Comparison of ENCODE assay signal across 8 cellular contexts in the genomic region with DNA sequence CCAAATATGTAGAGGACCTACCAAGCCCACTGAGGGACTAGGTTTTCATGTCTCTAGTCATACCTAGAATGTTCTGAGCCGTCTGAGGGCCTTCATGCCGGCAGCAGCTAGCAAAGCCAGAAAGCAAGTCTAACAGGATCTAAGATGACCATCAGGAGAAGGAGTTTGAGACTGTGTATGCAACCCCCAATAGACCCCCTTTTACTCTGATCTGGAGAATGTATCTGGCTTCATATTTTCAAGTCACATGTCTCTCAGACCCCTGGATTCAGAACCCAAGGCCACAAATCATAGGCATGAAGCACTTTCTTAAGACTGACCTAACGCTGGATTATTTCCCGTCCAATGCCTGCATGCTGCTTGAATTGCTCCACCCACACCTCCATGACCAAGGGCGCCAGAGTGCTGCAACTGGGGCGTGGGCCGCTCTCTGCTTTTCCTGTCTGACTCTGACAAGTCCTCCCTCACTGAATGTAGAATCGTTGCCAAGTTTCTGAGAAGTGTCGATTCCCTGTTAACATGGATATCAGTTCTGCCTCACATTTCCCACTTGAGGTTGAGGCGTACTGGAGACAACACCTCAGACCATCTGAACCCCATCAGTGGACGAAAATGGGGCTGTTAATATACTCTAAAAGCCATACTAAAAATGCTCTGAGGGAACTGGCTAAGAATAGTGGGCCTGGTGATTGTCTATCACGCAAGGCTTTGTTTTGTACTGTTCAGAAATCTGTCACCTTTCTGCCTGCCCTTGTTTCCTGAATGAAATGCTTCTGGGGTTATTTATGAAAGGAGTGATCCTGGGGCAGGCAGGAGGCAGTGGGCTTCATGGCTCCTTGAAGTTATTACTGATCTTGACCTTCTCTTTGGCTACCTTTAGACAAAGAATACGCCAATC. TPM values are rescaled to one million over a fixed set of nuclear protein-coding genes. Genes with fewer than 3 reads are reported as not detected.
A peak's percentile ranks its signal among the peaks of the same experiment; 100 is the strongest.
DNase-seq lines count a peak whose midpoint lies in the region; ATAC-seq and TF ChIP-seq lines count a peak whose summit lies in the region.

No MANE protein-coding gene starts in this region.

- WGBS in transverse colon (ENCODE audit: low coverage in 1 of 2), 2 donors: 44 to 48% methylated on average over 3 to 13 of the region's 13 CpGs

- no peak for TF ChIP-seq EP300 in transverse colon (IDR thresholded peaks at IDR 0.05; ENCODE audit: low read depth)

- H3K27ac ChIP-seq in transverse colon: peak overlapping the region; percentile 56 to 64 (median 60)

- TF ChIP-seq CTCF in transverse colon (IDR thresholded peaks at IDR 0.05): no peak

- POLR2A ChIA-PET in HEK293T (lab: Yijun Ruan, JAX): no interaction called here

- intact Hi-C loops in transverse colon (cut with DNase I; ENCODE audit: low total_unique reads): no loop called here

- DNase-seq in NCI-H510A (lab: John Stamatoyannopoulos, UW): peak; percentile 38
- DNase-seq in activated naive CD8-positive, alpha-beta T cell treated with anti-CD3 and anti-CD28 coated beads for 36 hours: no peak
- peak; percentile 72 for DNase-seq in mucosa of gallbladder (ENCODE audit: low spot score)
- peak; percentile 80 for DNase-seq in transverse colon
- no peak for DNase-seq in HEK293T (ENCODE audit: extremely low spot score)
- DNase-seq in EL: no peak

- ATAC-seq in GM21737 (IDR thresholded peaks at IDR 0.05; ENCODE audit: unreplicated experiment): no peak

- H3K9me3 ChIP-seq in transverse colon: no peaks in the 10 kb centered on the region

- peaks cover 0 to 15% (median 0%) of the 10 kb centered on the region in 4 donors for H3K36me3 ChIP-seq in transverse colon

- no peaks in the 10 kb centered on the region for H3K27me3 Mint-ChIP-seq in activated naive CD8-positive, alpha-beta T cell treated with anti-CD3 and anti-CD28 coated beads for 36 hours

- TF ChIP-seq POLR2A in GM18951 (IDR thresholded peaks at IDR 0.05; ENCODE audit: extremely low read depth, insufficient read depth, insufficient read length) (peak; percentile 18), transverse colon (IDR thresholded peaks at IDR 0.05) (no peak)

- peaks cover 31% of the 10 kb centered on the region for H3K36me3 Mint-ChIP-seq in activated naive CD8-positive, alpha-beta T cell treated with anti-CD3 and anti-CD28 coated beads for 36 hours

- peak overlapping the region; percentile 66 for H3K27ac Mint-ChIP-seq in activated naive CD8-positive, alpha-beta T cell treated with anti-CD3 and anti-CD28 coated beads for 36 hours

- no peaks in the 10 kb centered on the region for H3K9me3 Mint-ChIP-seq in activated naive CD8-positive, alpha-beta T cell treated with anti-CD3 and anti-CD28 coated beads for 36 hours

- no peaks in the 10 kb centered on the region for H3K27me3 ChIP-seq in transverse colon

- H3K4me3 Mint-ChIP-seq in activated naive CD8-positive, alpha-beta T cell treated with anti-CD3 and anti-CD28 coated beads for 36 hours: no peak overlapping the region

- peaks cover 0 to 9% (median 0%) of the 10 kb centered on the region in 4 donors for H3K4me1 ChIP-seq in transverse colon

- in situ Hi-C loops in GM18951 (cut with MboI; ENCODE audit: low sequenced_read_pairs, unreplicated experiment) (no loop called here), transverse colon (cut with MboI; ENCODE audit: low pct_ligation_motif_present in 1 of 4, low pct_unique_long_range_greater_than_20kb in 1 of 4, low sequenced_read_pairs in 3 of 4) (loop anchor here in 2 of 4 donors (25.0 kb wide), 1 partner anchor 328 kb away; the partner anchor contains the start of gene C20orf203 (in 2 of the 2))

- H3K4me3 ChIP-seq in transverse colon: no peak overlapping the region

- CTCF ChIA-PET in HEK293T (lab: Yijun Ruan, JAX): no interaction called here

- peaks cover 30% of the 10 kb centered on the region for H3K4me1 Mint-ChIP-seq in activated naive CD8-positive, alpha-beta T cell treated with anti-CD3 and anti-CD28 coated beads for 36 hours

TF ChIP-seq in HEK293T, 16 proteins besides CTCF, POLR2A, EP300 and RAD21:
- no peak for TF ChIP-seq HDGF (IDR thresholded peaks at IDR 0.05; ENCODE audit: borderline replicate concordance)
- no peak for TF ChIP-seq PKNOX1 (IDR thresholded peaks at IDR 0.05)
- TF ChIP-seq LEF1 (IDR thresholded peaks at IDR 0.05; ENCODE audit: borderline replicate concordance): no peak
- TF ChIP-seq ELF4 (IDR thresholded peaks at IDR 0.05): no peak
- no peak for TF ChIP-seq FOXK2 (IDR thresholded peaks at IDR 0.05)
- TF ChIP-seq NFRKB (IDR thresholded peaks at IDR 0.05): no peak
- no peak for TF ChIP-seq ZNF384 (IDR thresholded peaks at IDR 0.05)
- no peak for TF ChIP-seq SUZ12 (IDR thresholded peaks at IDR 0.05)
- no peak for TF ChIP-seq L3MBTL2 (conservative IDR thresholded peaks at IDR 0.05)
- no peak for TF ChIP-seq FOXM1 (IDR thresholded peaks at IDR 0.05; ENCODE audit: borderline replicate concordance)
- TF ChIP-seq ARNT (IDR thresholded peaks at IDR 0.05): no peak

RNA-seq across cellular contexts. Expression of gene ASXL1, which starts 23.9 kb away (rescaled TPM):
- 100 to 1,000 TPM in 1 of 2 experiments, 10 to 100 TPM in 1; 97.5 to 100 TPM for total RNA-seq in activated naive CD8-positive, alpha-beta T cell treated with anti-CD3 and anti-CD28 coated beads for 36 hours
- total RNA-seq in mucosa of gallbladder (48.0 TPM), transverse colon (100 to 1,000 TPM in 1 of 4 donors, 10 to 100 TPM in 3; 39.6 to 293 (median 92.8) TPM)

RNA-seq across cellular contexts. Expression of gene KIF3B, which starts 56.8 kb away (rescaled TPM):
- 10 to 100 TPM; 36.2 to 36.5 TPM for total RNA-seq in activated naive CD8-positive, alpha-beta T cell treated with anti-CD3 and anti-CD28 coated beads for 36 hours
- total RNA-seq in mucosa of gallbladder (59.6 TPM), transverse colon (10 to 100 TPM; 26.6 to 46.5 (median 37.5) TPM)

Comparison
In these comparisons a context has a peak if more than half of its experiments do, and no peak if none do; other contexts are left out.
1. DNase-seq: peak in NCI-H510A (single experiment), mucosa of gallbladder (single experiment) and transverse colon (single experiment); none in activated naive CD8-positive, alpha-beta T cell treated with anti-CD3 and anti-CD28 coated beads for 36 hours (single experiment), HEK293T (single experiment) and EL (single experiment).